ENCODE assay signal across 11 cellular contexts in genomic region chr6:14277405-14277930, GRCh38.
DNase-seq lines count a peak whose midpoint lies in the region; ATAC-seq, FAIRE-seq and TF ChIP-seq lines count a peak whose summit lies in the region.
"Had no signal": no experiment of that assay in that cellular context is flagged by ENCODE, and none has a peak within 500 bp of the region (broad histone marks: within the 10 kb centered on the region; RNA-seq: fewer than 3 reads in every experiment).

No MANE protein-coding gene starts in this region.

- H3K4me3 Mint-ChIP-seq in activated naive CD4-positive, alpha-beta T cell treated with anti-CD3 and anti-CD28 coated beads, Interleukin-2, amount 10 ng/mL, durations not matched to agents 7 days and 5 days: peak overlapping the region; percentile 34
- H3K4me3 Mint-ChIP-seq in activated naive CD8-positive, alpha-beta T cell treated with anti-CD3 and anti-CD28 coated beads for 36 hours: peak overlapping the region; percentile 38

- no peaks in the 10 kb centered on the region for H3K36me3 ChIP-seq in sigmoid colon

- H3K27me3 Mint-ChIP-seq in activated naive CD4-positive, alpha-beta T cell treated with anti-CD3 and anti-CD28 coated beads, Interleukin-2, amount 10 ng/mL, durations not matched to agents 7 days and 5 days: peaks cover 12% of the 10 kb centered on the region
- H3K27me3 Mint-ChIP-seq in activated naive CD8-positive, alpha-beta T cell treated with anti-CD3 and anti-CD28 coated beads for 36 hours: no peaks in the 10 kb centered on the region

- no peak for TF ChIP-seq POLR2A in sigmoid colon (IDR thresholded peaks at IDR 0.05)

- H3K4me3 ChIP-seq in sigmoid colon: no peak overlapping the region

- H3K4me1 Mint-ChIP-seq in activated naive CD4-positive, alpha-beta T cell treated with anti-CD3 and anti-CD28 coated beads, Interleukin-2, amount 10 ng/mL, durations not matched to agents 7 days and 5 days: peaks cover 44% of the 10 kb centered on the region
- peaks cover 37% of the 10 kb centered on the region for H3K4me1 Mint-ChIP-seq in activated naive CD8-positive, alpha-beta T cell treated with anti-CD3 and anti-CD28 coated beads for 36 hours

- intact Hi-C loops in sigmoid colon (cut with DNase I): no loop called here

- H3K27ac ChIP-seq in sigmoid colon: peak overlapping the region in 1 of 4 donors; percentile 34

- peaks cover 6% of the 10 kb centered on the region for H3K9me3 Mint-ChIP-seq in activated naive CD4-positive, alpha-beta T cell treated with anti-CD3 and anti-CD28 coated beads, Interleukin-2, amount 10 ng/mL, durations not matched to agents 7 days and 5 days
- peaks cover 5% of the 10 kb centered on the region for H3K9me3 Mint-ChIP-seq in activated naive CD8-positive, alpha-beta T cell treated with anti-CD3 and anti-CD28 coated beads for 36 hours

- 86 to 95% methylated on average over 2 of the region's 2 CpGs for WGBS in sigmoid colon, 2 donors

- ATAC-seq in HG03095 (IDR thresholded peaks at IDR 0.05; ENCODE audit: unreplicated experiment): peak; percentile 40

- DNase-seq in activated naive CD4-positive, alpha-beta T cell treated with anti-CD3 and anti-CD28 coated beads, Interleukin-2, amount 10 ng/mL, durations not matched to agents 7 days and 5 days: no peak
- no peak for DNase-seq in activated naive CD4-positive, alpha-beta T cell (lab: John Stamatoyannopoulos, UW)
- DNase-seq in activated naive CD8-positive, alpha-beta T cell treated with anti-CD3 and anti-CD28 coated beads for 36 hours: no peak
- no peak for DNase-seq in D721Med (ENCODE audit: insufficient read length, low spot score)
- no peak for DNase-seq in cerebellum (ENCODE audit: low spot score)
- DNase-seq in sigmoid colon: no peak
- no peak for DNase-seq in hepatic stellate cell (ENCODE audit: low spot score)
- DNase-seq: activated CD8-positive, alpha-beta memory T cell treated with anti-CD3 and anti-CD28 coated beads for 24 hours; substantia nigra had no signal

- peak overlapping the region; percentile 95 for H3K27ac Mint-ChIP-seq in activated naive CD4-positive, alpha-beta T cell treated with anti-CD3 and anti-CD28 coated beads, Interleukin-2, amount 10 ng/mL, durations not matched to agents 7 days and 5 days
- H3K27ac Mint-ChIP-seq in activated naive CD8-positive, alpha-beta T cell treated with anti-CD3 and anti-CD28 coated beads for 36 hours: peak overlapping the region; percentile 80

- FAIRE-seq in D721Med (lab: Jason Lieb, UNC): no peak
- FAIRE-seq: islet of Langerhans had no signal

- peaks cover 0 to 2% (median 0%) of the 10 kb centered on the region in 4 donors for H3K9me3 ChIP-seq in sigmoid colon

- peaks cover 0 to 22% (median 19%) of the 10 kb centered on the region in 4 donors for H3K4me1 ChIP-seq in sigmoid colon

- H3K36me3 Mint-ChIP-seq in activated naive CD4-positive, alpha-beta T cell treated with anti-CD3 and anti-CD28 coated beads, Interleukin-2, amount 10 ng/mL, durations not matched to agents 7 days and 5 days: peaks cover 7% of the 10 kb centered on the region
- no peaks in the 10 kb centered on the region for H3K36me3 Mint-ChIP-seq in activated naive CD8-positive, alpha-beta T cell treated with anti-CD3 and anti-CD28 coated beads for 36 hours

- CTCF ChIA-PET in activated naive CD4-positive, alpha-beta T cell treated with anti-CD3 and anti-CD28 coated beads, Interleukin-2, amount 10 ng/mL, durations not matched to agents 7 days and 5 days (lab: Charles Lee): interaction anchor here (1.5 to 2.1 kb wide), 2 partner anchors 40 to 434 kb away, joined by 3 to 4 read pairs; no protein-coding TSS in a partner anchor

- no peaks in the 10 kb centered on the region for H3K27me3 ChIP-seq in sigmoid colon

- TF ChIP-seq CTCF in D721Med (IDR thresholded peaks at IDR 0.05; ENCODE audit: insufficient read depth, missing control alignments) (no peak), sigmoid colon (IDR thresholded peaks at IDR 0.05) (no peak)

- TF ChIP-seq EP300 in sigmoid colon (IDR thresholded peaks at IDR 0.05): no peak
